ENCODE assay signal across 10 cellular contexts in genomic region chr1:53025034-53025777, GRCh38. TPM values are rescaled to one million over a fixed set of nuclear protein-coding genes. Genes with fewer than 3 reads are reported as not detected.
DNase-seq lines count a peak whose midpoint lies in the region; ATAC-seq and TF ChIP-seq lines count a peak whose summit lies in the region.
"Had no signal": no experiment of that assay in that cellular context is flagged by ENCODE, and none has a peak within 500 bp of the region (broad histone marks: within the 10 kb centered on the region; RNA-seq: fewer than 3 reads in every experiment).

No MANE protein-coding gene starts in this region.

- no peaks in the 10 kb centered on the region for H3K4me1 Mint-ChIP-seq in osteocyte (ENCODE audit: unreplicated experiment)

- H3K27ac Mint-ChIP-seq in osteocyte (ENCODE audit: unreplicated experiment) = no peak overlapping the region

- H3K18ac ChIP-seq in trophoblast cell (ENCODE audit: low read length) = no peak overlapping the region

- no peaks in the 10 kb centered on the region for H3K27me3 ChIP-seq in Peyer's patch
- H3K27me3 ChIP-seq in trophoblast cell (ENCODE audit: insufficient read depth, low read length) = no peaks in the 10 kb centered on the region

- no peaks in the 10 kb centered on the region for H3K79me2 ChIP-seq in trophoblast cell (ENCODE audit: control insufficient read depth, insufficient read depth, low read length, poor library complexity)

- no peak overlapping the region for H4K12ac ChIP-seq in trophoblast cell (ENCODE audit: low read depth, low read length)

- H3K4me1 ChIP-seq in Peyer's patch = peaks cover 0 to 15% (median 0%) of the 10 kb centered on the region in 4 donors
- peaks cover 0 to 6% of the 10 kb centered on the region in 2 experiments for H3K4me1 ChIP-seq in trophoblast cell (ENCODE audit: control insufficient read depth in 1 of 2, insufficient read depth in 2 of 2, low read length in 2 of 2)

- no peak overlapping the region for H4K8ac ChIP-seq in trophoblast cell (ENCODE audit: low read depth, low read length)

- H3K27ac ChIP-seq in Peyer's patch (peak overlapping the region in 2 of 4 donors; percentile 35 to 76), trophoblast cell (ENCODE audit: low read depth, low read length) (no peak overlapping the region)

- H4K91ac ChIP-seq in trophoblast cell (ENCODE audit: low read depth, low read length) = no peak overlapping the region

- TF ChIP-seq CTCF in Peyer's patch (IDR thresholded peaks at IDR 0.05) = no peak
- TF ChIP-seq CTCF in foreskin fibroblast (IDR thresholded peaks at IDR 0.05; ENCODE audit: low read depth, low read length) = no peak
- no peak for TF ChIP-seq CTCF in osteocyte (IDR thresholded peaks at IDR 0.05)

- peaks cover 8% of the 10 kb centered on the region for H3K36me3 Mint-ChIP-seq in osteocyte (ENCODE audit: unreplicated experiment)

- H3K4me3 Mint-ChIP-seq in osteocyte (ENCODE audit: unreplicated experiment) = no peak overlapping the region

- H3K9me3 ChIP-seq in Peyer's patch (no peaks in the 10 kb centered on the region), trophoblast cell (ENCODE audit: insufficient read depth, low read depth, low read length) (no peaks in the 10 kb centered on the region)

- H2BK5ac ChIP-seq in trophoblast cell (ENCODE audit: low read depth, low read length, poor library complexity) = no peak overlapping the region

- peaks cover 0 to 22% (median 0%) of the 10 kb centered on the region in 3 donors for H3K36me3 ChIP-seq in Peyer's patch
- H3K36me3 ChIP-seq in trophoblast cell (ENCODE audit: control insufficient read depth in 1 of 2, insufficient read depth in 2 of 2, low read length in 2 of 2) = no peaks in the 10 kb centered on the region

- DNase-seq in EL = peak; percentile 88
- peak in 2 of 3 donors; percentile 53 to 76 for DNase-seq in Peyer's patch
- DNase-seq in foreskin fibroblast = peak; percentile 90 to 94
- peak; percentile 80 to 86 for DNase-seq in trophoblast cell
- no peak for DNase-seq in RPMI8226
- no peak for DNase-seq in osteocyte (ENCODE audit: extremely low spot score, unreplicated experiment)
- DNase-seq: NCI-H1694 treated with DMSO at 0.1 percent for 48 hours had no signal

- no peak overlapping the region for H2BK120ac ChIP-seq in trophoblast cell (ENCODE audit: insufficient read depth, low read length, poor library complexity)

- no peak overlapping the region for H2AFZ ChIP-seq in trophoblast cell (ENCODE audit: insufficient read depth, low read length, poor library complexity)

- H3K27me3 Mint-ChIP-seq in osteocyte (ENCODE audit: unreplicated experiment) = no peaks in the 10 kb centered on the region

- no peak overlapping the region for H3K4me3 ChIP-seq in Peyer's patch
- H3K4me3 ChIP-seq in foreskin fibroblast (ENCODE audit: low read depth in 1 of 2, low read length in 2 of 2) = no peak overlapping the region
- no peak overlapping the region for H3K4me3 ChIP-seq in trophoblast cell (ENCODE audit: low read depth, low read length)

- no peaks in the 10 kb centered on the region for H3K79me1 ChIP-seq in trophoblast cell (ENCODE audit: low read length)

- no peak overlapping the region for H3K4ac ChIP-seq in trophoblast cell (ENCODE audit: low read depth, low read length)

- no peak overlapping the region for H3K4me2 ChIP-seq in trophoblast cell (ENCODE audit: low read length)

- ATAC-seq in GM18909 (IDR thresholded peaks at IDR 0.05; ENCODE audit: poor library complexity, unreplicated experiment) (no peak), GM21825 (IDR thresholded peaks at IDR 0.05; ENCODE audit: unreplicated experiment) (no peak)

- no peak overlapping the region for H2AK5ac ChIP-seq in trophoblast cell (ENCODE audit: low read length)

- H3K14ac ChIP-seq in trophoblast cell (ENCODE audit: low read length) = no peak overlapping the region

- no peak overlapping the region for H2BK12ac ChIP-seq in trophoblast cell (ENCODE audit: low read length)

- H3K9ac ChIP-seq in trophoblast cell (ENCODE audit: low read length) = no peak overlapping the region

- H3K23ac ChIP-seq in trophoblast cell (ENCODE audit: low read length) = no peak overlapping the region

- no CpG with 5 or more reads among the region's 3 CpGs for WGBS in trophoblast cell (ENCODE audit: extremely low coverage, insufficient coverage, insufficient read length)

- no peaks in the 10 kb centered on the region for H3K9me3 Mint-ChIP-seq in osteocyte (ENCODE audit: unreplicated experiment)

- TF ChIP-seq POLR2A in Peyer's patch (IDR thresholded peaks at IDR 0.05) = no peak

RNA-seq across cellular contexts. Expression of gene PODN, which starts 36.8 kb away (rescaled TPM):
- 10 to 100 TPM in 3 of 4 donors, 1 to 10 TPM in 1; 7.0 to 32.2 (median 17.0) TPM for total RNA-seq in Peyer's patch
- polyA plus RNA-seq in trophoblast cell (2013) = 0.14 and 0.17 TPM in 2 replicates
- 6.5 and 6.6 TPM in 2 replicates for total RNA-seq in osteocyte
- total RNA-seq: activated CD8-positive, alpha-beta memory T cell treated with anti-CD3 and anti-CD28 coated beads for 36 hours had no signal

Comparison
In these comparisons a context has a peak if more than half of its experiments do, and no peak if none do; other contexts are left out.
1. DNase-seq: peak in EL (single experiment), Peyer's patch (2 of 3), foreskin fibroblast (2 of 2) and trophoblast cell (2 of 2); none in RPMI8226 (single experiment) and osteocyte (single experiment).